Comparison of ENCODE assay signal across 1 cellular context in the genomic region with DNA sequence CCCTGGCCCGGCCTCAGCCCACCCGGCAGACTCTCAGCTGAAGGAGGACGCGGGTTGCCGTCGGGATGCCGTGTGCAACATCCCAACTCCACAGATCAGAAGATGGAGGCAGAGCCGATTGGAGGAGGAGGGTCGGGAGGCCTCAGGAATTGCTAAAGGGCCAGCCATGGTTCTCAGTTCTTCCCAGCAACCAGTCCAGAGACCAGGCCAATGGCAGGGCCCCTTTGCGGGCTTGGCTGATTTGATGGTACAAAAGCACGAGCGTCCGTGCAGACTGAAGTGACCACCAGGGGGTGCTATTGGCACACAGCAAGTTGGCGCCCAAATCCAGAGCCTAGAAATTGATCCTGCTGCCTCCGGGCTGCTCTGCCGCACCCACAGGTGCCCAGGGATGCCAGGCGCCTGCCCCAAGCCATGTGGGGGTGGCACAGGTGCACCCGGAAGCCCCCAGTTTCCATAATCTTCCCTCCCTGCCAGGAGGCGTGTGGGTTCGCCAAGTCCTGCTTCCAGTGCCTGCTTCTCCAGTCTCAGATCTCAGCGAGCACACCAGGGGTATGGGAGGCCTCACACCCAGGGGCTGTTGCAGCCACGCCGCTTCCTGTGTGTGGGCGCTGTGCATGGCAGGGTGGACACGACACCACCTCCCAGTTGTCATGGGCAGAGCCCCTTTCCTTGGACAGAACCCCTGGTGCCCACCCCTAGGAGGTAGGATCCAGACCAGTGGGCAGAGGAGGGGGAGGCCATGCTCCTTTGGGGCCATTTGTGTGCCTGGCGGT.
TF ChIP-seq lines count a peak whose summit lies in the region.

No MANE protein-coding gene starts in this region.

TF ChIP-seq in HepG2, 621 proteins besides CTCF, POLR2A, EP300 and RAD21 (continued from another document and continues in another):
- TF ChIP-seq, protein P1, sequence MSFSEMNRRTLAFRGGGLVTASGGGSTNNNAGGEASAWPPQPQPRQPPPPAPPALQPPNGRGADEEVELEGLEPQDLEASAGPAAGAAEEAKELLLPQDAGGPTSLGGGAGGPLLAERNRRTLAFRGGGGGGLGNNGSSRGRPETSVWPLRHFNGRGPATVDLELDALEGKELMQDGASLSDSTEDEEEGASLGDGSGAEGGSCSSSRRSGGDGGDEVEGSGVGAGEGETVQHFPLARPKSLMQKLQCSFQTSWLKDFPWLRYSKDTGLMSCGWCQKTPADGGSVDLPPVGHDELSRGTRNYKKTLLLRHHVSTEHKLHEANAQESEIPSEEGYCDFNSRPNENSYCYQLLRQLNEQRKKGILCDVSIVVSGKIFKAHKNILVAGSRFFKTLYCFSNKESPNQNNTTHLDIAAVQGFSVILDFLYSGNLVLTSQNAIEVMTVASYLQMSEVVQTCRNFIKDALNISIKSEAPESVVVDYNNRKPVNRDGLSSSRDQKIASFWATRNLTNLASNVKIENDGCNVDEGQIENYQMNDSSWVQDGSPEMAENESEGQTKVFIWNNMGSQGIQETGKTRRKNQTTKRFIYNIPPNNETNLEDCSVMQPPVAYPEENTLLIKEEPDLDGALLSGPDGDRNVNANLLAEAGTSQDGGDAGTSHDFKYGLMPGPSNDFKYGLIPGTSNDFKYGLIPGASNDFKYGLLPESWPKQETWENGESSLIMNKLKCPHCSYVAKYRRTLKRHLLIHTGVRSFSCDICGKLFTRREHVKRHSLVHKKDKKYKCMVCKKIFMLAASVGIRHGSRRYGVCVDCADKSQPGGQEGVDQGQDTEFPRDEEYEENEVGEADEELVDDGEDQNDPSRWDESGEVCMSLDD (CRISPR knock-in tag; IDR thresholded peaks at IDR 0.05; ENCODE audit: borderline replicate concordance) = no peak
- TF ChIP-seq ZNF724P (CRISPR knock-in tag; IDR thresholded peaks at IDR 0.05; ENCODE audit: borderline replicate concordance) (peak; percentile 69; the same call in 1 of the 2 replicates), ZNF333 (CRISPR knock-in tag; IDR thresholded peaks at IDR 0.05; ENCODE audit: borderline replicate concordance) (peak; percentile 77; the same call in 1 of the 2 replicates), BRD4 (CRISPR knock-in tag; IDR thresholded peaks at IDR 0.05) (peak; percentile 66; the same call in 1 of the 2 replicates), ZBTB20 (CRISPR knock-in tag; IDR thresholded peaks at IDR 0.05; ENCODE audit: borderline replicate concordance, low read depth) (no peak), ZNF441 (CRISPR knock-in tag; IDR thresholded peaks at IDR 0.05; ENCODE audit: borderline replicate concordance) (no peak), ZMYM4 (CRISPR knock-in tag; IDR thresholded peaks at IDR 0.05) (peak; percentile 72), TCF12 (IDR thresholded peaks at IDR 0.05) (no peak), TCF12 (CRISPR knock-in tag; IDR thresholded peaks at IDR 0.05) (no peak), CBFB (CRISPR knock-in tag; IDR thresholded peaks at IDR 0.05) (no peak), CHCHD3 (CRISPR knock-in tag; IDR thresholded peaks at IDR 0.05) (0 out of 2 replicates have a peak, but pooled peaks have one; percentile 24), ZSCAN21 (CRISPR knock-in tag; IDR thresholded peaks at IDR 0.05; ENCODE audit: borderline replicate concordance) (peak; percentile 25; the same call in 1 of the 2 replicates), TBL1XR1 (IDR thresholded peaks at IDR 0.05; ENCODE audit: borderline replicate concordance, low read length, partially characterized antibody) (no peak), ZNF550 (CRISPR knock-in tag; IDR thresholded peaks at IDR 0.05; ENCODE audit: borderline replicate concordance) (no peak), HNRNPK (IDR thresholded peaks at IDR 0.05; ENCODE audit: low read depth, low read length, poor library complexity, severe bottlenecking) (no peak), ZNF776 (CRISPR knock-in tag; IDR thresholded peaks at IDR 0.05) (peak; percentile 29; the same call in 1 of the 2 replicates), CEBPG (CRISPR knock-in tag; IDR thresholded peaks at IDR 0.05) (no peak; the same call in 1 of the 2 replicates), ZNF768 (CRISPR knock-in tag; IDR thresholded peaks at IDR 0.05) (peak; percentile 75; the same call in 1 of the 2 replicates), ZNF484 (CRISPR knock-in tag; IDR thresholded peaks at IDR 0.05; ENCODE audit: borderline replicate concordance, low read depth) (no peak), DPF2 (CRISPR knock-in tag; IDR thresholded peaks at IDR 0.05; ENCODE audit: borderline replicate concordance, low read depth) (no peak), ZNF589 (CRISPR knock-in tag; conservative IDR thresholded peaks at IDR 0.05) (no peak)
- TF ChIP-seq, protein P2, sequence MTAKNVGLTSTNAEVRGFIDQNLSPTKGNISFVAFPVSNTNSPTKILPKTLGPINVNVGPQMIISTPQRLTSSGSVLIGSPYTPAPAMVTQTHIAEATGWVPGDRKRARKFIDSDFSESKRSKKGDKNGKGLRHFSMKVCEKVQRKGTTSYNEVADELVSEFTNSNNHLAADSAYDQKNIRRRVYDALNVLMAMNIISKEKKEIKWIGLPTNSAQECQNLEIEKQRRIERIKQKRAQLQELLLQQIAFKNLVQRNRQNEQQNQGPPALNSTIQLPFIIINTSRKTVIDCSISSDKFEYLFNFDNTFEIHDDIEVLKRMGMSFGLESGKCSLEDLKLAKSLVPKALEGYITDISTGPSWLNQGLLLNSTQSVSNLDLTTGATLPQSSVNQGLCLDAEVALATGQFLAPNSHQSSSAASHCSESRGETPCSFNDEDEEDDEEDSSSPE (CRISPR knock-in tag; IDR thresholded peaks at IDR 0.05) = peak; percentile 72
- TF ChIP-seq, protein P3, sequence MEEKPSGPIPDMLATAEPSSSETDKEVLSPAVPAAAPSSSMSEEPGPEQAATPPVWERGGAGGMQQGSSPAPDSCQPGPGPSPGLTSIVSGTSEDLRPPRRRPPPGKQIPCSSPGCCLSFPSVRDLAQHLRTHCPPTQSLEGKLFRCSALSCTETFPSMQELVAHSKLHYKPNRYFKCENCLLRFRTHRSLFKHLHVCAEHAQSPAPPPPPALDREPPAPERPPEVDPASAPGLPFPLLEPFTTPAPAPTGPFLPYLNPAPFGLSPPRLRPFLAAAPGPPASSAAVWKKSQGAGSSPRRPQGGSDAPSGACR (CRISPR knock-in tag; IDR thresholded peaks at IDR 0.05) = no peak; the same call in 1 of the 2 replicates
- TF ChIP-seq, protein P4, sequence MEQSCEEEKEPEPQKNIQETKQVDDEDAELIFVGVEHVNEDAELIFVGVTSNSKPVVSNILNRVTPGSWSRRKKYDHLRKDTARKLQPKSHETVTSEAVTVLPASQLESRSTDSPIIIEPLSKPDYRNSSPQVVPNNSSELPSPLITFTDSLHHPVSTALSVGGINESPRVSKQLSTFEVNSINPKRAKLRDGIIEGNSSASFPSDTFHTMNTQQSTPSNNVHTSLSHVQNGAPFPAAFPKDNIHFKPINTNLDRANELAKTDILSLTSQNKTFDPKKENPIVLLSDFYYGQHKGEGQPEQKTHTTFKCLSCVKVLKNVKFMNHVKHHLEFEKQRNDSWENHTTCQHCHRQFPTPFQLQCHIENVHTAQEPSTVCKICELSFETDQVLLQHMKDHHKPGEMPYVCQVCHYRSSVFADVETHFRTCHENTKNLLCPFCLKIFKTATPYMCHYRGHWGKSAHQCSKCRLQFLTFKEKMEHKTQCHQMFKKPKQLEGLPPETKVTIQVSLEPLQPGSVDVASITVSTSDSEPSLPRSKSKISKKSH (CRISPR knock-in tag; IDR thresholded peaks at IDR 0.05; ENCODE audit: borderline replicate concordance) = no peak
- TF ChIP-seq, protein P5, sequence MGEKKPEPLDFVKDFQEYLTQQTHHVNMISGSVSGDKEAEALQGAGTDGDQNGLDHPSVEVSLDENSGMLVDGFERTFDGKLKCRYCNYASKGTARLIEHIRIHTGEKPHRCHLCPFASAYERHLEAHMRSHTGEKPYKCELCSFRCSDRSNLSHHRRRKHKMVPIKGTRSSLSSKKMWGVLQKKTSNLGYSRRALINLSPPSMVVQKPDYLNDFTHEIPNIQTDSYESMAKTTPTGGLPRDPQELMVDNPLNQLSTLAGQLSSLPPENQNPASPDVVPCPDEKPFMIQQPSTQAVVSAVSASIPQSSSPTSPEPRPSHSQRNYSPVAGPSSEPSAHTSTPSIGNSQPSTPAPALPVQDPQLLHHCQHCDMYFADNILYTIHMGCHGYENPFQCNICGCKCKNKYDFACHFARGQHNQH (CRISPR knock-in tag; IDR thresholded peaks at IDR 0.05) = peak; percentile 71
- TF ChIP-seq, protein P6, sequence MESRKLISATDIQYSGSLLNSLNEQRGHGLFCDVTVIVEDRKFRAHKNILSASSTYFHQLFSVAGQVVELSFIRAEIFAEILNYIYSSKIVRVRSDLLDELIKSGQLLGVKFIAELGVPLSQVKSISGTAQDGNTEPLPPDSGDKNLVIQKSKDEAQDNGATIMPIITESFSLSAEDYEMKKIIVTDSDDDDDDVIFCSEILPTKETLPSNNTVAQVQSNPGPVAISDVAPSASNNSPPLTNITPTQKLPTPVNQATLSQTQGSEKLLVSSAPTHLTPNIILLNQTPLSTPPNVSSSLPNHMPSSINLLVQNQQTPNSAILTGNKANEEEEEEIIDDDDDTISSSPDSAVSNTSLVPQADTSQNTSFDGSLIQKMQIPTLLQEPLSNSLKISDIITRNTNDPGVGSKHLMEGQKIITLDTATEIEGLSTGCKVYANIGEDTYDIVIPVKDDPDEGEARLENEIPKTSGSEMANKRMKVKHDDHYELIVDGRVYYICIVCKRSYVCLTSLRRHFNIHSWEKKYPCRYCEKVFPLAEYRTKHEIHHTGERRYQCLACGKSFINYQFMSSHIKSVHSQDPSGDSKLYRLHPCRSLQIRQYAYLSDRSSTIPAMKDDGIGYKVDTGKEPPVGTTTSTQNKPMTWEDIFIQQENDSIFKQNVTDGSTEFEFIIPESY (CRISPR knock-in tag; IDR thresholded peaks at IDR 0.05) = peak; percentile 81
- TF ChIP-seq, protein P7, sequence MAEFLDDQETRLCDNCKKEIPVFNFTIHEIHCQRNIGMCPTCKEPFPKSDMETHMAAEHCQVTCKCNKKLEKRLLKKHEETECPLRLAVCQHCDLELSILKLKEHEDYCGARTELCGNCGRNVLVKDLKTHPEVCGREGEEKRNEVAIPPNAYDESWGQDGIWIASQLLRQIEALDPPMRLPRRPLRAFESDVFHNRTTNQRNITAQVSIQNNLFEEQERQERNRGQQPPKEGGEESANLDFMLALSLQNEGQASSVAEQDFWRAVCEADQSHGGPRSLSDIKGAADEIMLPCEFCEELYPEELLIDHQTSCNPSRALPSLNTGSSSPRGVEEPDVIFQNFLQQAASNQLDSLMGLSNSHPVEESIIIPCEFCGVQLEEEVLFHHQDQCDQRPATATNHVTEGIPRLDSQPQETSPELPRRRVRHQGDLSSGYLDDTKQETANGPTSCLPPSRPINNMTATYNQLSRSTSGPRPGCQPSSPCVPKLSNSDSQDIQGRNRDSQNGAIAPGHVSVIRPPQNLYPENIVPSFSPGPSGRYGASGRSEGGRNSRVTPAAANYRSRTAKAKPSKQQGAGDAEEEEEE (CRISPR knock-in tag; IDR thresholded peaks at IDR 0.05; ENCODE audit: borderline replicate concordance) = no peak
- TF ChIP-seq, protein P8, sequence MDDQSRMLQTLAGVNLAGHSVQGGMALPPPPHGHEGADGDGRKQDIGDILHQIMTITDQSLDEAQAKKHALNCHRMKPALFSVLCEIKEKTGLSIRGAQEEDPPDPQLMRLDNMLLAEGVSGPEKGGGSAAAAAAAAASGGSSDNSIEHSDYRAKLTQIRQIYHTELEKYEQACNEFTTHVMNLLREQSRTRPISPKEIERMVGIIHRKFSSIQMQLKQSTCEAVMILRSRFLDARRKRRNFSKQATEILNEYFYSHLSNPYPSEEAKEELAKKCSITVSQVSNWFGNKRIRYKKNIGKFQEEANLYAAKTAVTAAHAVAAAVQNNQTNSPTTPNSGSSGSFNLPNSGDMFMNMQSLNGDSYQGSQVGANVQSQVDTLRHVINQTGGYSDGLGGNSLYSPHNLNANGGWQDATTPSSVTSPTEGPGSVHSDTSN (CRISPR knock-in tag; IDR thresholded peaks at IDR 0.05; ENCODE audit: borderline replicate concordance) = no peak
- TF ChIP-seq, protein P9, sequence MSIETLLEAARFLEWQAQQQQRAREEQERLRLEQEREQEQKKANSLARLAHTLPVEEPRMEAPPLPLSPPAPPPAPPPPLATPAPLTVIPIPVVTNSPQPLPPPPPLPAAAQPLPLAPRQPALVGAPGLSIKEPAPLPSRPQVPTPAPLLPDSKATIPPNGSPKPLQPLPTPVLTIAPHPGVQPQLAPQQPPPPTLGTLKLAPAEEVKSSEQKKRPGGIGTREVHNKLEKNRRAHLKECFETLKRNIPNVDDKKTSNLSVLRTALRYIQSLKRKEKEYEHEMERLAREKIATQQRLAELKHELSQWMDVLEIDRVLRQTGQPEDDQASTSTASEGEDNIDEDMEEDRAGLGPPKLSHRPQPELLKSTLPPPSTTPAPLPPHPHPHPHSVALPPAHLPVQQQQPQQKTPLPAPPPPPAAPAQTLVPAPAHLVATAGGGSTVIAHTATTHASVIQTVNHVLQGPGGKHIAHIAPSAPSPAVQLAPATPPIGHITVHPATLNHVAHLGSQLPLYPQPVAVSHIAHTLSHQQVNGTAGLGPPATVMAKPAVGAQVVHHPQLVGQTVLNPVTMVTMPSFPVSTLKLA (IDR thresholded peaks at IDR 0.05) = no peak
- TF ChIP-seq, protein P10, sequence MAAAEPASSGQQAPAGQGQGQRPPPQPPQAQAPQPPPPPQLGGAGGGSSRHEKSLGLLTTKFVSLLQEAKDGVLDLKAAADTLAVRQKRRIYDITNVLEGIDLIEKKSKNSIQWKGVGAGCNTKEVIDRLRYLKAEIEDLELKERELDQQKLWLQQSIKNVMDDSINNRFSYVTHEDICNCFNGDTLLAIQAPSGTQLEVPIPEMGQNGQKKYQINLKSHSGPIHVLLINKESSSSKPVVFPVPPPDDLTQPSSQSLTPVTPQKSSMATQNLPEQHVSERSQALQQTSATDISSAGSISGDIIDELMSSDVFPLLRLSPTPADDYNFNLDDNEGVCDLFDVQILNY (CRISPR knock-in tag; conservative IDR thresholded peaks at IDR 0.05) = no peak
- TF ChIP-seq, protein P11, sequence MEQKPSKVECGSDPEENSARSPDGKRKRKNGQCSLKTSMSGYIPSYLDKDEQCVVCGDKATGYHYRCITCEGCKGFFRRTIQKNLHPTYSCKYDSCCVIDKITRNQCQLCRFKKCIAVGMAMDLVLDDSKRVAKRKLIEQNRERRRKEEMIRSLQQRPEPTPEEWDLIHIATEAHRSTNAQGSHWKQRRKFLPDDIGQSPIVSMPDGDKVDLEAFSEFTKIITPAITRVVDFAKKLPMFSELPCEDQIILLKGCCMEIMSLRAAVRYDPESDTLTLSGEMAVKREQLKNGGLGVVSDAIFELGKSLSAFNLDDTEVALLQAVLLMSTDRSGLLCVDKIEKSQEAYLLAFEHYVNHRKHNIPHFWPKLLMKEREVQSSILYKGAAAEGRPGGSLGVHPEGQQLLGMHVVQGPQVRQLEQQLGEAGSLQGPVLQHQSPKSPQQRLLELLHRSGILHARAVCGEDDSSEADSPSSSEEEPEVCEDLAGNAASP (CRISPR knock-in tag; IDR thresholded peaks at IDR 0.05; ENCODE audit: borderline replicate concordance) = peak; percentile 70; the same call in 1 of the 2 replicates
- TF ChIP-seq, protein P12, sequence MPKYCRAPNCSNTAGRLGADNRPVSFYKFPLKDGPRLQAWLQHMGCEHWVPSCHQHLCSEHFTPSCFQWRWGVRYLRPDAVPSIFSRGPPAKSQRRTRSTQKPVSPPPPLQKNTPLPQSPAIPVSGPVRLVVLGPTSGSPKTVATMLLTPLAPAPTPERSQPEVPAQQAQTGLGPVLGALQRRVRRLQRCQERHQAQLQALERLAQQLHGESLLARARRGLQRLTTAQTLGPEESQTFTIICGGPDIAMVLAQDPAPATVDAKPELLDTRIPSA (CRISPR knock-in tag; IDR thresholded peaks at IDR 0.05; ENCODE audit: borderline replicate concordance) = no peak
- TF ChIP-seq, protein P13, sequence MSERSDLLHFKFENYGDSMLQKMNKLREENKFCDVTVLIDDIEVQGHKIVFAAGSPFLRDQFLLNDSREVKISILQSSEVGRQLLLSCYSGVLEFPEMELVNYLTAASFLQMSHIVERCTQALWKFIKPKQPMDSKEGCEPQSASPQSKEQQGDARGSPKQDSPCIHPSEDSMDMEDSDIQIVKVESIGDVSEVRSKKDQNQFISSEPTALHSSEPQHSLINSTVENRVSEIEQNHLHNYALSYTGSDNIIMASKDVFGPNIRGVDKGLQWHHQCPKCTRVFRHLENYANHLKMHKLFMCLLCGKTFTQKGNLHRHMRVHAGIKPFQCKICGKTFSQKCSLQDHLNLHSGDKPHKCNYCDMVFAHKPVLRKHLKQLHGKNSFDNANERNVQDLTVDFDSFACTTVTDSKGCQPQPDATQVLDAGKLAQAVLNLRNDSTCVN (CRISPR knock-in tag; IDR thresholded peaks at IDR 0.05; ENCODE audit: borderline replicate concordance) = peak; percentile 37; the same call in 1 of the 2 replicates
